ENCODE assay signal across 1 cellular context in genomic region chr16:89191033-89191900, GRCh38.
TF ChIP-seq lines count a peak whose summit lies in the region.

No MANE protein-coding gene starts in this region.

TF ChIP-seq in HepG2, 621 proteins besides CTCF, POLR2A, EP300 and RAD21 (continued from another document and continues in another):
- TF ChIP-seq PBX3 (CRISPR knock-in tag; IDR thresholded peaks at IDR 0.05; ENCODE audit: borderline replicate concordance) (no peak), GZF1 (CRISPR knock-in tag; IDR thresholded peaks at IDR 0.05) (peak; percentile 99), ZMYM3 (CRISPR knock-in tag; IDR thresholded peaks at IDR 0.05) (peak; percentile 64; the same call in 1 of the 2 replicates), RXRA (CRISPR knock-in tag; IDR thresholded peaks at IDR 0.05) (peak; percentile 67; the same call in 1 of the 2 replicates), FOXA3 (CRISPR knock-in tag; IDR thresholded peaks at IDR 0.05) (no peak), ZUFSP (CRISPR knock-in tag; IDR thresholded peaks at IDR 0.05; ENCODE audit: borderline replicate concordance) (no peak), TCF7 (IDR thresholded peaks at IDR 0.05; ENCODE audit: low read depth) (no peak), ZNF484 (CRISPR knock-in tag; IDR thresholded peaks at IDR 0.05; ENCODE audit: borderline replicate concordance, low read depth) (peak; percentile 95), ZNF788 (CRISPR knock-in tag; IDR thresholded peaks at IDR 0.05; ENCODE audit: borderline replicate concordance) (peak; percentile 35), ZNF652 (CRISPR knock-in tag; IDR thresholded peaks at IDR 0.05; ENCODE audit: borderline replicate concordance, low read depth) (no peak), GATAD1 (CRISPR knock-in tag; IDR thresholded peaks at IDR 0.05) (0 out of 2 replicates have a peak, but pooled peaks have one; percentile 42), HIC2 (CRISPR knock-in tag; IDR thresholded peaks at IDR 0.05; ENCODE audit: low read depth) (no peak), ZNF160 (CRISPR knock-in tag; IDR thresholded peaks at IDR 0.05) (peak; percentile 77; the same call in 1 of the 2 replicates), ARNT2 (CRISPR knock-in tag; IDR thresholded peaks at IDR 0.05; ENCODE audit: low read depth) (0 out of 2 replicates have a peak, but pooled peaks have one; percentile 40), ZBTB1 (CRISPR knock-in tag; IDR thresholded peaks at IDR 0.05; ENCODE audit: borderline replicate concordance) (no peak), CBX1 (IDR thresholded peaks at IDR 0.05; ENCODE audit: low read depth) (no peak), PCBP2 (optimal IDR thresholded peaks at IDR 0.05; ENCODE audit: low read depth, low read length, poor library complexity, severe bottlenecking) (no peak), ATF7 (IDR thresholded peaks at IDR 0.05) (no peak), ATF7 (CRISPR knock-in tag; IDR thresholded peaks at IDR 0.05) (no peak), NR2F2 (IDR thresholded peaks at IDR 0.05; ENCODE audit: borderline replicate concordance, low read depth) (no peak), ZMYM2 (CRISPR knock-in tag; IDR thresholded peaks at IDR 0.05) (peak; percentile 70), ZNF577 (CRISPR knock-in tag; IDR thresholded peaks at IDR 0.05; ENCODE audit: borderline replicate concordance, low read depth) (no peak), KLF12 (CRISPR knock-in tag; IDR thresholded peaks at IDR 0.05; ENCODE audit: borderline replicate concordance) (0 out of 2 replicates have a peak, but pooled peaks have one; percentile 33), ZFP1 (CRISPR knock-in tag; IDR thresholded peaks at IDR 0.05) (no peak), KLF9 (CRISPR knock-in tag; IDR thresholded peaks at IDR 0.05; ENCODE audit: low read depth) (no peak), TBP (CRISPR knock-in tag; IDR thresholded peaks at IDR 0.05) (no peak), HOXA5 (CRISPR knock-in tag; IDR thresholded peaks at IDR 0.05) (0 out of 2 replicates have a peak, but pooled peaks have one; percentile 75), ZNF292 (CRISPR knock-in tag; IDR thresholded peaks at IDR 0.05; ENCODE audit: borderline replicate concordance, low read depth) (0 out of 2 replicates have a peak, but pooled peaks have one; percentile 9), ZBTB37 (CRISPR knock-in tag; IDR thresholded peaks at IDR 0.05) (no peak), PAX8 (CRISPR knock-in tag; IDR thresholded peaks at IDR 0.05; ENCODE audit: borderline replicate concordance) (no peak), SKIL (CRISPR knock-in tag; IDR thresholded peaks at IDR 0.05; ENCODE audit: borderline replicate concordance) (peak; percentile 54; the same call in 1 of the 2 replicates), ZNF276 (CRISPR knock-in tag; IDR thresholded peaks at IDR 0.05; ENCODE audit: low read depth) (peak; percentile 74; the same call in 1 of the 2 replicates), XBP1 (CRISPR knock-in tag; IDR thresholded peaks at IDR 0.05) (no peak), ZNF503 (CRISPR knock-in tag; IDR thresholded peaks at IDR 0.05) (no peak), CCAR2 (optimal IDR thresholded peaks at IDR 0.05; ENCODE audit: low read depth, low read length) (no peak), ZNF580 (CRISPR knock-in tag; IDR thresholded peaks at IDR 0.05; ENCODE audit: borderline replicate concordance, low read depth) (peak; percentile 84; the same call in 1 of the 2 replicates), ZFP36 (IDR thresholded peaks at IDR 0.05; ENCODE audit: borderline replicate concordance, low read depth, low read length, partially characterized antibody) (no peak), DMTF1 (CRISPR knock-in tag; IDR thresholded peaks at IDR 0.05) (no peak), ZNF446 (CRISPR knock-in tag; IDR thresholded peaks at IDR 0.05) (peak; percentile 77; the same call in 1 of the 2 replicates), TBL1XR1 (IDR thresholded peaks at IDR 0.05; ENCODE audit: borderline replicate concordance, low read length, partially characterized antibody) (no peak), TEF (CRISPR knock-in tag; IDR thresholded peaks at IDR 0.05) (no peak; the same call in 1 of the 2 replicates), ZNF605 (CRISPR knock-in tag; IDR thresholded peaks at IDR 0.05) (peak; percentile 81), ZBTB26 (CRISPR knock-in tag; IDR thresholded peaks at IDR 0.05; ENCODE audit: borderline replicate concordance) (peak; percentile 31; the same call in 1 of the 2 replicates), BRD4 (CRISPR knock-in tag; IDR thresholded peaks at IDR 0.05) (no peak), KDM3A (CRISPR knock-in tag; IDR thresholded peaks at IDR 0.05; ENCODE audit: low read depth) (no peak; the same call in 1 of the 2 replicates)
